In the genomic region with DNA sequence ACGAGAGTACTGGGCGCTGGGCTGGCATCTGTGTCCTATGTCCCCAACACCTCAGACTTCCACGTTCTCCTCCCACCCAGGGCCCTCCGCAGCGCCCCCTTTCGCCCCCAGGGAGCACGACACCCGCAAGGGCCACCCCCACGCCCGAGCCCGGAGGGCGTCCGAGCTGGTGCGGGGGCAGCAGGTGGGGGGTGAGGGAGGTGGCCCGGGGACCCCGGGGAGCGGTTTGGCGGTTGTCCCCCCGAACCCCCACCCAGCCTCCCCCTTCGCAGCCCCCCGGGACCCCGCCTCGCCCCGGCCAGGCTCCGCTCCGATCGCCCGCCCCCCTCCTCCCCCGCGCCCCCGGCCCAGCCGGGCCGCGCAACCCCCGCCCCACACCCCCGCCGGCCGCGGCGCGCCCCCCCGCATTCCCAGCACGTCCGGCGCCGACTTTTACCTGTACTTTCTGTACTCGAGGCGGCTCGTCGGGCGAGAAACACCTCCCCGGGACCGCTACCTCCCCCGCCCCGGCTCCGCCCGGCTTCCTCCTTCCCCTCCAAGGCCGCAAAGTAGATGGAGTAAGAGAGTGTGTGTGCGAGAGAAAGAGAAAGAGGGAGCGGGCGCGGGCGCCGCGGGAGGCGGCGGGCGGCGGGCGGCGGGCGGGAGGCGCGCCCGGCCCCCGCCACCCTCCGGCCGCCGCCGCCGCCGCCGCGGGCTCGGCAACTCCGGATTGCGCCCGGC, we compare ENCODE assay signal across 8 cellular contexts. TPM values are rescaled to one million over a fixed set of nuclear protein-coding genes. Genes with fewer than 3 reads are reported as not detected.
DNase-seq lines count a peak whose midpoint lies in the region; ATAC-seq, FAIRE-seq and TF ChIP-seq lines count a peak whose summit lies in the region.

No MANE protein-coding gene starts in this region.

- peaks cover 0 to 5% (median 0%) of the 10 kb centered on the region in 7 donors for H3K9me3 Mint-ChIP-seq in CD14-positive monocyte
- H3K9me3 Mint-ChIP-seq in activated naive CD4-positive, alpha-beta T cell treated with anti-CD3 and anti-CD28 coated beads, Interleukin-2, amount 50 U/mL, for 24 hours, result no peaks in the 10 kb centered on the region

- no peak overlapping the region for H2AFZ ChIP-seq in OCI-LY7 (ENCODE audit: low read length)

- TF ChIP-seq CTCF in CD14-positive monocyte (IDR thresholded peaks at IDR 0.05), result peak; percentile 87
- TF ChIP-seq CTCF in OCI-LY7 (conservative IDR thresholded peaks at IDR 0.05; ENCODE audit: low read length), result peak; percentile 63

- H3K36me3 ChIP-seq in OCI-LY7 (ENCODE audit: insufficient read depth, low read length) (no peaks in the 10 kb centered on the region), small intestine (ENCODE audit: control insufficient read depth in 2 of 2, insufficient read depth in 2 of 2, low read length in 2 of 2) (no peaks in the 10 kb centered on the region)

- no peak overlapping the region for H3K4me2 ChIP-seq in OCI-LY7 (ENCODE audit: low read length)

- no peaks in the 10 kb centered on the region for H4K20me1 ChIP-seq in OCI-LY7 (ENCODE audit: insufficient read depth, low read length)

- peaks cover 4 to 6% of the 10 kb centered on the region in 2 donors for H3K36me3 Mint-ChIP-seq in CD14-positive monocyte
- no peaks in the 10 kb centered on the region for H3K36me3 Mint-ChIP-seq in activated naive CD4-positive, alpha-beta T cell treated with anti-CD3 and anti-CD28 coated beads, Interleukin-2, amount 50 U/mL, for 24 hours

- peak; percentile 58 for DNase-seq in CD14-positive monocyte (ENCODE audit: low spot score)
- peak; percentile 21 for DNase-seq in OCI-LY7 (ENCODE audit: low spot score)
- peak; percentile 33 to 72 (median 70) for DNase-seq in right cardiac atrium
- peak; percentile 52 for DNase-seq in small intestine
- DNase-seq in DMS79 treated with DMSO at 0.1 percent for 48 hours (lab: John Stamatoyannopoulos, UW), result no peak

- no peaks in the 10 kb centered on the region for H3K9me2 ChIP-seq in OCI-LY7 (ENCODE audit: insufficient read depth, low read length)

- H3K27me3 Mint-ChIP-seq in CD14-positive monocyte (ENCODE audit: low read depth in 3 of 3), result peaks cover 8 to 14% (median 11%) of the 10 kb centered on the region in 3 donors
- H3K27me3 Mint-ChIP-seq in activated naive CD4-positive, alpha-beta T cell treated with anti-CD3 and anti-CD28 coated beads, Interleukin-2, amount 50 U/mL, for 24 hours, result no peaks in the 10 kb centered on the region

- peak overlapping the region in 6 of 7 donors; percentile 26 to 78 (median 44) for H3K27ac Mint-ChIP-seq in CD14-positive monocyte
- H3K27ac Mint-ChIP-seq in activated naive CD4-positive, alpha-beta T cell treated with anti-CD3 and anti-CD28 coated beads, Interleukin-2, amount 50 U/mL, for 24 hours, result peak overlapping the region; percentile 73

- 4% methylated on average over 83 of the region's 88 CpGs for WGBS in right cardiac atrium
- WGBS in small intestine, 3 donors, result 4 to 8% (median 5%) methylated on average over 23 to 86 of the region's 88 CpGs

- no TSS peak for BruUV-seq in OCI-LY7 (replicated peaks; lab: Mats Ljungman, UMichigan)

- POLR2A ChIA-PET in OCI-LY7 (lab: Charles Lee), result no interaction called here

- H3K27ac ChIP-seq in OCI-LY7 (ENCODE audit: low read depth, low read length, poor library complexity, severe bottlenecking), result no peak overlapping the region
- no peak overlapping the region for H3K27ac ChIP-seq in right cardiac atrium (ENCODE audit: low read length)
- H3K27ac ChIP-seq in small intestine (ENCODE audit: low read depth in 1 of 2, low read length in 1 of 2), result peak overlapping the region in 1 of 2 donors; percentile 40

- H3K79me2 ChIP-seq in OCI-LY7 (ENCODE audit: insufficient read depth, low read depth, low read length), result no peaks in the 10 kb centered on the region

- FAIRE-seq in small intestine (lab: Jason Lieb, UNC), result no peak

- no peaks in the 10 kb centered on the region for H3K27me3 ChIP-seq in right cardiac atrium (ENCODE audit: control insufficient read depth, insufficient read depth)
- no peaks in the 10 kb centered on the region for H3K27me3 ChIP-seq in small intestine (ENCODE audit: control insufficient read depth in 2 of 2, insufficient read depth in 2 of 2, low read length in 2 of 2)

- peak overlapping the region; percentile 50 for H3K4me3 ChIP-seq in OCI-LY7 (ENCODE audit: low read depth, low read length, poor library complexity, severe bottlenecking)
- peak overlapping the region; percentile 53 for H3K4me3 ChIP-seq in right cardiac atrium (ENCODE audit: low read length)
- peak overlapping the region; percentile 37 to 96 for H3K4me3 ChIP-seq in small intestine (ENCODE audit: low read depth in 1 of 2, low read length in 2 of 2)

- peak overlapping the region; percentile 99 for H3K4me3 Mint-ChIP-seq in CD14-positive monocyte
- peak overlapping the region; percentile 86 for H3K4me3 Mint-ChIP-seq in activated naive CD4-positive, alpha-beta T cell treated with anti-CD3 and anti-CD28 coated beads, Interleukin-2, amount 50 U/mL, for 24 hours

- ATAC-seq in GM21717 (IDR thresholded peaks at IDR 0.05; ENCODE audit: unreplicated experiment) (peak; percentile 48), right cardiac atrium (peak; percentile 30 to 43), HG02759 (IDR thresholded peaks at IDR 0.05; ENCODE audit: unreplicated experiment) (no peak)

- intact Hi-C loops in CD14-positive monocyte (cut with micrococcal nuclease), result loop anchor here in 1 of 2 donors (5.0 kb wide), 1 partner anchor 126 kb away; no protein-coding TSS in a partner anchor
- intact Hi-C loops in OCI-LY7 (cut with micrococcal nuclease; ENCODE audit: unreplicated experiment), result no loop called here
- intact Hi-C loops in right cardiac atrium (cut with DNase I), result no loop called here

- H3K9me3 ChIP-seq in OCI-LY7 (ENCODE audit: low read length), result no peaks in the 10 kb centered on the region
- H3K9me3 ChIP-seq in right cardiac atrium (ENCODE audit: control insufficient read depth, low read length), result no peaks in the 10 kb centered on the region
- no peaks in the 10 kb centered on the region for H3K9me3 ChIP-seq in small intestine (ENCODE audit: control insufficient read depth, low read depth)

- H3K4me1 ChIP-seq in OCI-LY7 (ENCODE audit: insufficient read depth, low read length, poor library complexity, severe bottlenecking), result no peaks in the 10 kb centered on the region
- H3K4me1 ChIP-seq in right cardiac atrium (ENCODE audit: control insufficient read depth, insufficient read depth, low read length), result no peaks in the 10 kb centered on the region
- H3K4me1 ChIP-seq in small intestine (ENCODE audit: control insufficient read depth in 2 of 2, insufficient read depth in 1 of 2, low read depth in 1 of 2, low read length in 1 of 2), result no peaks in the 10 kb centered on the region

- H3K4me1 Mint-ChIP-seq in CD14-positive monocyte, result peaks cover 14% of the 10 kb centered on the region
- H3K4me1 Mint-ChIP-seq in activated naive CD4-positive, alpha-beta T cell treated with anti-CD3 and anti-CD28 coated beads, Interleukin-2, amount 50 U/mL, for 24 hours, result peaks cover 31% of the 10 kb centered on the region

- CTCF ChIA-PET in OCI-LY7 (lab: Charles Lee; ENCODE audit: unreplicated experiment), result no interaction called here

RNA-seq across cellular contexts. Expression of gene CDYL2, which starts 0.9 kb away (rescaled TPM):
- polyA plus RNA-seq in CD14-positive monocyte (under 1 TPM; 0.42 to 0.93 TPM), right cardiac atrium (0.77 TPM), small intestine (1 to 10 TPM; 2.7 to 3.0 (median 2.9) TPM)
- 0.33 and 0.98 TPM in 2 replicates for total RNA-seq in OCI-LY7 (2014; rRNA removed; shearing (Covaris generic))
- total RNA-seq in OCI-LY7 (2022) (2.5 and 2.8 TPM in 2 replicates), right cardiac atrium (1 to 10 TPM; 3.2 to 5.1 (median 4.2) TPM)
